1 cellular context compared by ENCODE assay signal in the genomic region with DNA sequence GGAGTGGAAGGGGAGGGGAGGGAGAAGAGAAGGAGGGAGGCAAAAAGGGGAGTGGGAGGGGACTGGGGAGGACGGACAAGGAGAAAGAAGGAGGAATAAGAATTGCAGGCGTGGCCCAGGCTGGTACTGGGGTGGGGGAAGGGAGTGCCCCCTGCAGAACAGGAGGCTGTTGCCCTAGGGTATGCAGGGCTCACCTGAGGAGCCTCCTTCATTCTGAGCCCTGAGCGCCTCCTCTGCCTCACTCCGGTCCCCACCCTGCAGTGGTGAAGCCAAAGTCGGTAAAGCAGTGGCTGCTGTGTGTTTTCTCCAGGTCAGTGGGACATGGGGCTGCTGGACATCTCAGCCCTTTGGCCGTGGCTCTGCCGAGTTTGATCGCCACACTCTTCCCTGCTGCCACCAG.
TF ChIP-seq lines count a peak whose summit lies in the region.

No MANE protein-coding gene starts in this region.

TF ChIP-seq in IMR-90, 13 proteins besides CTCF, POLR2A, EP300 and RAD21:
- TF ChIP-seq, protein P1, sequence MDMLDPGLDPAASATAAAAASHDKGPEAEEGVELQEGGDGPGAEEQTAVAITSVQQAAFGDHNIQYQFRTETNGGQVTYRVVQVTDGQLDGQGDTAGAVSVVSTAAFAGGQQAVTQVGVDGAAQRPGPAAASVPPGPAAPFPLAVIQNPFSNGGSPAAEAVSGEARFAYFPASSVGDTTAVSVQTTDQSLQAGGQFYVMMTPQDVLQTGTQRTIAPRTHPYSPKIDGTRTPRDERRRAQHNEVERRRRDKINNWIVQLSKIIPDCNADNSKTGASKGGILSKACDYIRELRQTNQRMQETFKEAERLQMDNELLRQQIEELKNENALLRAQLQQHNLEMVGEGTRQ (IDR thresholded peaks at IDR 0.05; ENCODE audit: low read depth, low read length) = no peak
- TF ChIP-seq RFX5 (IDR thresholded peaks at IDR 0.05; ENCODE audit: low read depth, low read length) (no peak), SMC3 (IDR thresholded peaks at IDR 0.05; ENCODE audit: low read depth, low read length) (no peak), CHD1 (IDR thresholded peaks at IDR 0.05; ENCODE audit: low read depth, low read length) (no peak), MXI1 (IDR thresholded peaks at IDR 0.05; ENCODE audit: borderline replicate concordance, low read depth, low read length) (no peak)
